ENCODE assay signal across 16 cellular contexts in genomic region chr1:78143673-78144072, GRCh38.
DNase-seq lines count a peak whose midpoint lies in the region; ATAC-seq, FAIRE-seq and TF ChIP-seq lines count a peak whose summit lies in the region.
"Had no signal": no experiment of that assay in that cellular context is flagged by ENCODE, and none has a peak within 500 bp of the region (broad histone marks: within the 10 kb centered on the region; RNA-seq: fewer than 3 reads in every experiment).

No MANE protein-coding gene starts in this region.

- H3K9ac ChIP-seq in OCI-LY3 (ENCODE audit: low read length): peak overlapping the region; percentile 63

- no peaks in the 10 kb centered on the region for H3K36me3 ChIP-seq in OCI-LY3 (replicated peaks; ENCODE audit: low read depth, low read length)
- no peaks in the 10 kb centered on the region for H3K36me3 ChIP-seq in upper lobe of left lung
- H3K36me3 ChIP-seq: esophagus squamous epithelium, SJCRH30, stomach had no signal

- H3K4me1 Mint-ChIP-seq in activated naive CD4-positive, alpha-beta T cell treated with anti-CD3 and anti-CD28 coated beads, Interleukin-2, amount 50 U/mL, for 24 hours: peaks cover 21% of the 10 kb centered on the region
- peaks cover 21% of the 10 kb centered on the region for H3K4me1 Mint-ChIP-seq in activated naive CD4-positive, alpha-beta T cell treated with anti-CD3 and anti-CD28 coated beads for 36 hours (ENCODE audit: low read depth)
- peaks cover 11 to 15% of the 10 kb centered on the region in 2 donors for H3K4me1 Mint-ChIP-seq in immature natural killer cell

- H3K9me3 Mint-ChIP-seq in activated naive CD4-positive, alpha-beta T cell treated with anti-CD3 and anti-CD28 coated beads, Interleukin-2, amount 50 U/mL, for 24 hours: no peaks in the 10 kb centered on the region
- no peaks in the 10 kb centered on the region for H3K9me3 Mint-ChIP-seq in activated naive CD4-positive, alpha-beta T cell treated with anti-CD3 and anti-CD28 coated beads for 36 hours
- no peaks in the 10 kb centered on the region for H3K9me3 Mint-ChIP-seq in immature natural killer cell

- FAIRE-seq in urothelium cell line (lab: Jason Lieb, UNC): no peak

- H3K27me3 ChIP-seq in OCI-LY3 (ENCODE audit: low read depth, low read length) (no peaks in the 10 kb centered on the region), upper lobe of left lung (no peaks in the 10 kb centered on the region)
- H3K27me3 ChIP-seq: esophagus squamous epithelium, SJCRH30, stomach had no signal

- intact Hi-C loops in activated naive CD4-positive, alpha-beta T cell treated with anti-CD3 and anti-CD28 coated beads for 36 hours (cut with micrococcal nuclease): loop anchor here (10.0 kb wide), 1 partner anchor 191 kb away; no protein-coding TSS in a partner anchor

- no peaks in the 10 kb centered on the region for H4K20me1 ChIP-seq in OCI-LY3 (ENCODE audit: insufficient read depth, low read length)

- H3K27ac ChIP-seq in OCI-LY3 (ENCODE audit: low read length): peak overlapping the region; percentile 46
- peak overlapping the region in 1 of 4 donors; percentile 60 for H3K27ac ChIP-seq in upper lobe of left lung
- H3K27ac ChIP-seq: esophagus squamous epithelium, SJCRH30, stomach had no signal

- no peaks in the 10 kb centered on the region for H3K36me3 Mint-ChIP-seq in activated naive CD4-positive, alpha-beta T cell treated with anti-CD3 and anti-CD28 coated beads, Interleukin-2, amount 50 U/mL, for 24 hours
- H3K36me3 Mint-ChIP-seq in activated naive CD4-positive, alpha-beta T cell treated with anti-CD3 and anti-CD28 coated beads for 36 hours (ENCODE audit: low read depth): no peaks in the 10 kb centered on the region
- H3K36me3 Mint-ChIP-seq in immature natural killer cell: no peaks in the 10 kb centered on the region
- H3K36me3 Mint-ChIP-seq: mesothelial cell of epicardium had no signal

- no peak overlapping the region for H3K27ac Mint-ChIP-seq in activated naive CD4-positive, alpha-beta T cell treated with anti-CD3 and anti-CD28 coated beads, Interleukin-2, amount 50 U/mL, for 24 hours
- H3K27ac Mint-ChIP-seq in activated naive CD4-positive, alpha-beta T cell treated with anti-CD3 and anti-CD28 coated beads for 36 hours: no peak overlapping the region
- H3K27ac Mint-ChIP-seq in immature natural killer cell: peak overlapping the region; percentile 79 to 94 (median 84)
- H3K27ac Mint-ChIP-seq: mesothelial cell of epicardium had no signal

- peak overlapping the region; percentile 100 for H2AFZ ChIP-seq in OCI-LY3 (ENCODE audit: low read depth, low read length)

- no peak for DNase-seq in activated naive CD4-positive, alpha-beta T cell treated with anti-CD3 and anti-CD28 coated beads for 36 hours
- DNase-seq in immature natural killer cell (no peak), upper lobe of left lung (no peak), urothelium cell line (ENCODE audit: low spot score) (no peak), NCI-H187 treated with DMSO at 0.1 percent for 48 hours (lab: John Stamatoyannopoulos, UW) (no peak)
- DNase-seq: activated naive CD4-positive, alpha-beta T cell treated with anti-CD3 and anti-CD28 coated beads, Interleukin-2, amount 50 U/mL, for 16 hours; esophagus squamous epithelium; NCI-H1436 treated with DMSO at 0.1 percent for 48 hours; NCI-H82; SJCRH30; stimulated activated CD4-positive, alpha-beta T cell treated with anti-CD3 and anti-CD28 coated beads, Interleukin-4, amount 100 ng/mL, for 1 hour; stomach had no signal

- CTCF ChIA-PET in activated naive CD4-positive, alpha-beta T cell treated with anti-CD3 and anti-CD28 coated beads for 36 hours (lab: Charles Lee): interaction anchor here (0.9 to 8.3 kb wide), 7 partner anchors 13 to 535 kb away, joined by 3 to 60 read pairs (median 4); no protein-coding TSS in a partner anchor

- TF ChIP-seq EP300 in upper lobe of left lung (IDR thresholded peaks at IDR 0.05): no peak

- 55 to 66% methylated on average over 2 of the region's 2 CpGs for WGBS in upper lobe of left lung, 2 donors

- H3K4me3 ChIP-seq in OCI-LY3 (ENCODE audit: low read length) (peak overlapping the region; percentile 75), upper lobe of left lung (peak overlapping the region in 3 of 4 donors; percentile 21 to 26 (median 25))
- H3K4me3 ChIP-seq: SJCRH30 had no signal

- H3K9me3 ChIP-seq in OCI-LY3 (ENCODE audit: insufficient read depth, low read length) (no peaks in the 10 kb centered on the region), upper lobe of left lung (no peaks in the 10 kb centered on the region)
- H3K9me3 ChIP-seq: esophagus squamous epithelium, SJCRH30, stomach had no signal

- no peaks in the 10 kb centered on the region for H3K79me2 ChIP-seq in OCI-LY3 (ENCODE audit: low read length)

- H3K4me2 ChIP-seq in OCI-LY3 (ENCODE audit: low read length): peak overlapping the region; percentile 89

- peaks cover 3% of the 10 kb centered on the region for H3K27me3 Mint-ChIP-seq in activated naive CD4-positive, alpha-beta T cell treated with anti-CD3 and anti-CD28 coated beads, Interleukin-2, amount 50 U/mL, for 24 hours
- H3K27me3 Mint-ChIP-seq in activated naive CD4-positive, alpha-beta T cell treated with anti-CD3 and anti-CD28 coated beads for 36 hours (ENCODE audit: low read depth): peaks cover 2% of the 10 kb centered on the region
- peaks cover 2 to 12% (median 2%) of the 10 kb centered on the region in 3 donors for H3K27me3 Mint-ChIP-seq in immature natural killer cell (ENCODE audit: low read depth in 3 of 3)

- ATAC-seq in upper lobe of left lung (ENCODE audit: low FRiP score in 2 of 2) (no peak), GM19035 (IDR thresholded peaks at IDR 0.05; ENCODE audit: unreplicated experiment) (no peak)

- H3K4me3 Mint-ChIP-seq in activated naive CD4-positive, alpha-beta T cell treated with anti-CD3 and anti-CD28 coated beads, Interleukin-2, amount 50 U/mL, for 24 hours: peak overlapping the region; percentile 82
- no peak overlapping the region for H3K4me3 Mint-ChIP-seq in activated naive CD4-positive, alpha-beta T cell treated with anti-CD3 and anti-CD28 coated beads for 36 hours
- H3K4me3 Mint-ChIP-seq in immature natural killer cell: peak overlapping the region in 4 of 5 donors; percentile 73 to 95 (median 88)
- H3K4me3 Mint-ChIP-seq: mesothelial cell of epicardium had no signal

- no peak for TF ChIP-seq CTCF in OCI-LY3 (IDR thresholded peaks at IDR 0.05; ENCODE audit: low read depth, low read length)
- TF ChIP-seq CTCF in upper lobe of left lung (IDR thresholded peaks at IDR 0.05): no peak

- peaks cover 28% of the 10 kb centered on the region for H3K4me1 ChIP-seq in OCI-LY3 (ENCODE audit: low read length)
- peaks cover 0 to 3% (median 0%) of the 10 kb centered on the region in 4 donors for H3K4me1 ChIP-seq in upper lobe of left lung
- H3K4me1 ChIP-seq: esophagus squamous epithelium, SJCRH30 had no signal

- no peak for TF ChIP-seq POLR2A in upper lobe of left lung (IDR thresholded peaks at IDR 0.05)

Comparison
In these comparisons a context has a peak if more than half of its experiments do, and no peak if none do; other contexts are left out.
1. H3K27ac Mint-ChIP-seq: peak in immature natural killer cell (6 of 6); none in activated naive CD4-positive, alpha-beta T cell treated with anti-CD3 and anti-CD28 coated beads, Interleukin-2, amount 50 U/mL, for 24 hours (single experiment) and activated naive CD4-positive, alpha-beta T cell treated with anti-CD3 and anti-CD28 coated beads for 36 hours (single experiment).